Comparison of ENCODE assay signal across 11 cellular contexts in the genomic region with DNA sequence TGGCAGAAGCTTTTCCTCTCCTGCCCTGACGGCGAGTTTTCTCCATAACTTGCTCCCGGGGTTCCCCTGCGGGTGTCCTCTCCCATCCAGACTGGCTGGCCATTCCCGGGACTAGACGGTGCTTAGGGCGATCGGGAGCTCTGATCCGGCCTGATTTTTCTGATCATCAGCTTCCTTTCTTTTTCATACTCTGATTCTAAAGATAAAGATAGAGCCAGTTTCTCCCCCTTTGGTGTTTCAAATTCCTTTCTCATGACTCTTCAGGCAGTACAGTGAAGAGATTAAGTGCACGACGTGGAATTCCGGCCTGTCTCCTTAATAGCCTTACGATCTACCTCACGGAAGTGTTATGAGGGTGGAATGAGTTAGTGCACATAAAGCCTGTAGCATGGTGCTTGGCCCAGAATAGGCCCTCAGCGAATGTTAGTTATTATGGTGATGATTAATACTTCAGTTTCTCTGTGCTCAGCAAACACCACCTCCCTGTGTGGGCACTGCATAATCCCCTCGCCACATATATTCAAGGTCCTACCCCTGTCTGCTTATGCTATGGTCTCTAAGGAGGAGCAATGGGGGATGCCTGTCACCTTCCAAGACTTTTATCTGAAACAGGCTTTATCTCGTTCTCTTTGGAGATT.
A peak's percentile ranks its signal among the peaks of the same experiment; 100 is the strongest.
DNase-seq lines count a peak whose midpoint lies in the region; ATAC-seq and TF ChIP-seq lines count a peak whose summit lies in the region.
"Had no signal": no experiment of that assay in that cellular context is flagged by ENCODE, and none has a peak within 500 bp of the region (broad histone marks: within the 10 kb centered on the region; RNA-seq: fewer than 3 reads in every experiment).

No MANE protein-coding gene starts in this region.

- no peaks in the 10 kb centered on the region for H3K9me3 ChIP-seq in GM23248 (ENCODE audit: low read depth)

- POLR2A ChIA-PET in RWPE1 (lab: Yijun Ruan, JAX; ENCODE audit: low non-redundant PET), result no interaction called here

- H3K4me3 ChIP-seq in GM23248, result no peak overlapping the region; the same call in 1 of the 2 replicates

- peak overlapping the region; percentile 27 for H3K27ac Mint-ChIP-seq in progenitor cell of endocrine pancreas
- H3K27ac Mint-ChIP-seq: activated naive CD4-positive, alpha-beta T cell treated with anti-CD3 and anti-CD28 coated beads, Interleukin-2, amount 50 U/mL, for 24 hours; T-helper 1 cell treated with Interleukin-12 subunit alpha and Interleukin-12 subunit beta and Interleukin-4 antibody, amounts not matched to agents 30 μg/mL and 1 μg/mL, for 36 hours had no signal

- in situ Hi-C loops in GM23248 (cut with MboI), result no loop called here

- H3K9ac ChIP-seq in GM23248, result no peak overlapping the region

- H3K79me2 ChIP-seq in GM23248 (ENCODE audit: insufficient read depth), result no peaks in the 10 kb centered on the region

- H3K27ac ChIP-seq in GM23248 (no peak overlapping the region), RWPE1 (peak overlapping the region; percentile 55; the same call in 1 of the 2 replicates)

- peaks cover 6% of the 10 kb centered on the region; the same call in 1 of the 2 replicates for H3K4me1 ChIP-seq in GM23248 (ENCODE audit: insufficient read depth)

- TF ChIP-seq CTCF in RWPE1 (conservative IDR thresholded peaks at IDR 0.05; ENCODE audit: low read depth) (no peak), progenitor cell of endocrine pancreas (IDR thresholded peaks at IDR 0.05; ENCODE audit: unreplicated experiment) (no peak)

- H3K4me2 ChIP-seq in GM23248 (ENCODE audit: unreplicated experiment), result peak overlapping the region; percentile 24

- WGBS in GM23248 (ENCODE audit: low coverage in 1 of 2, low lambda C conversion rate in 2 of 2, missing lambda C conversion rate in 2 of 2), 2 experiments, result 57 to 60% methylated on average over 17 of the region's 17 CpGs

- H3K9me2 ChIP-seq in GM23248 (ENCODE audit: insufficient read depth), result no peaks in the 10 kb centered on the region

- no peaks in the 10 kb centered on the region for H3K36me3 ChIP-seq in GM23248 (ENCODE audit: low read depth)

- H3F3A ChIP-seq in GM23248 (ENCODE audit: insufficient read depth), result no peaks in the 10 kb centered on the region

- peaks cover 11% of the 10 kb centered on the region for H3K4me1 Mint-ChIP-seq in progenitor cell of endocrine pancreas (ENCODE audit: low read depth)
- H3K4me1 Mint-ChIP-seq: activated naive CD4-positive, alpha-beta T cell treated with anti-CD3 and anti-CD28 coated beads, Interleukin-2, amount 50 U/mL, for 24 hours had no signal

- H4K20me1 ChIP-seq in GM23248 (ENCODE audit: insufficient read depth), result no peaks in the 10 kb centered on the region

- no peak overlapping the region for H3K4me3 Mint-ChIP-seq in progenitor cell of endocrine pancreas (ENCODE audit: low read depth)
- H3K4me3 Mint-ChIP-seq: activated naive CD4-positive, alpha-beta T cell treated with anti-CD3 and anti-CD28 coated beads, Interleukin-2, amount 50 U/mL, for 24 hours; T-helper 1 cell treated with Interleukin-12 subunit alpha and Interleukin-12 subunit beta and Interleukin-4 antibody, amounts not matched to agents 30 μg/mL and 1 μg/mL, for 36 hours had no signal

- ATAC-seq in HG03378 (IDR thresholded peaks at IDR 0.05; ENCODE audit: unreplicated experiment), result no peak
- ATAC-seq in HG03280 (IDR thresholded peaks at IDR 0.05; ENCODE audit: unreplicated experiment), result no peak
- ATAC-seq in GM21529 (IDR thresholded peaks at IDR 0.05; ENCODE audit: unreplicated experiment), result no peak

- CTCF ChIA-PET in RWPE1 (lab: Yijun Ruan, JAX), result no interaction called here

- H2AFZ ChIP-seq in GM23248, result peak overlapping the region; percentile 62

- H3K27me3 ChIP-seq in GM23248 (replicated peaks; ENCODE audit: insufficient read depth), result no peaks in the 10 kb centered on the region

- no peaks in the 10 kb centered on the region for H3K27me3 Mint-ChIP-seq in progenitor cell of endocrine pancreas
- H3K27me3 Mint-ChIP-seq: activated naive CD4-positive, alpha-beta T cell treated with anti-CD3 and anti-CD28 coated beads, Interleukin-2, amount 50 U/mL, for 24 hours had no signal

- peaks cover 3% of the 10 kb centered on the region for H3K9me3 Mint-ChIP-seq in progenitor cell of endocrine pancreas (ENCODE audit: low read depth)

- H3K36me3 Mint-ChIP-seq in progenitor cell of endocrine pancreas (ENCODE audit: insufficient read depth), result no peaks in the 10 kb centered on the region
- H3K36me3 Mint-ChIP-seq: activated naive CD4-positive, alpha-beta T cell treated with anti-CD3 and anti-CD28 coated beads, Interleukin-2, amount 50 U/mL, for 24 hours had no signal

- DNase-seq in GM23248 (peak; percentile 49), RWPE1 (ENCODE audit: low spot score) (peak; percentile 63), fibroblast of peridontal ligament (ENCODE audit: extremely low read depth) (peak; percentile 0), progenitor cell of endocrine pancreas (ENCODE audit: low spot score, unreplicated experiment) (no peak)
- no peak for DNase-seq in activated CD8-positive, alpha-beta memory T cell treated with anti-CD3 and anti-CD28 coated beads for 24 hours
- DNase-seq: MV-4-11 had no signal

Comparison
In these comparisons a context has a peak if more than half of its experiments do, and no peak if none do; other contexts are left out.
1. DNase-seq: peak in GM23248 (single experiment), RWPE1 (single experiment) and fibroblast of peridontal ligament (single experiment); none in progenitor cell of endocrine pancreas (single experiment) and activated CD8-positive, alpha-beta memory T cell treated with anti-CD3 and anti-CD28 coated beads for 24 hours (single experiment).